In the genomic region with DNA sequence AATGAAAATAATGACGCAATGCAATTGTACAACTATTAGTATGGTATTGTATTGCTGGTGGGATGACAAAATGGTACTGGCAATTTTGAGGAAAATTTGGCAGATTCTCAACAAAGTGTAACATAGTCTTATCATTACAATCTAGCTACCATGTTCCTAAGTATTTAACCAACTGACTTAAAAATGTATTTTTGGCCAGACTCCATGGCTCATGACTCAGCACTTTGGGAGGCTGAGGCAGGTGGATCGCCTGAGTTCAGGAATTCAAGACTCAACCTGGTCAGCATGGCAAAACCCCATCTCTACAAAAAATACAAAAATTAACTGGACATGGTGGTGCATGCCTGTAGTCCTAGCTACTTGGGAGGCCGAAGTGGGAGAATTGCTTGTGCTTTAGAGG, we compare ENCODE assay signal across 24 cellular contexts.
"Had no signal": no experiment of that assay in that cellular context is flagged by ENCODE, and none has a peak within 500 bp of the region (broad histone marks: within the 10 kb centered on the region; RNA-seq: fewer than 3 reads in every experiment).

No MANE protein-coding gene starts in this region.

- H3K4me1 ChIP-seq: SJCRH30 had no signal

- H3K4me3 ChIP-seq: SJCRH30 had no signal

- H3K27me3 ChIP-seq: SJCRH30 had no signal

- H3K4me3 Mint-ChIP-seq: activated CD8-positive, alpha-beta T cell treated with anti-CD3 and anti-CD28 coated beads, Interleukin-2, amount 10 ng/mL, durations not matched to agents 7 days and 5 days; activated naive CD8-positive, alpha-beta T cell treated with anti-CD3 and anti-CD28 coated beads, Interleukin-2, amount 50 U/mL, for 24 hours; brain; dendritic cell treated with granulocyte-macrophage colony-stimulating factor and Interleukin-4, amounts not matched to agents 40 ng/mL and 50 ng/mL, for 4 days; T-helper 1 cell treated with Interleukin-12 subunit alpha and Interleukin-12 subunit beta and Interleukin-4 antibody, amounts not matched to agents 30 μg/mL and 1 μg/mL, for 36 hours had no signal

- H3K27me3 Mint-ChIP-seq: activated naive CD8-positive, alpha-beta T cell treated with anti-CD3 and anti-CD28 coated beads, Interleukin-2, amount 50 U/mL, for 24 hours; dendritic cell treated with granulocyte-macrophage colony-stimulating factor and Interleukin-4, amounts not matched to agents 40 ng/mL and 50 ng/mL, for 4 days had no signal

- H3K36me3 Mint-ChIP-seq: brain had no signal

- H3K36me3 ChIP-seq: SJCRH30 had no signal

- H3K27ac ChIP-seq: SJCRH30 had no signal

- DNase-seq: activated CD4-positive, alpha-beta T cell treated with anti-CD3 and anti-CD28 coated beads for 48 hours; activated CD4-positive, alpha-beta T cell treated with anti-CD3 and anti-CD28 coated beads, Interleukin-2, amount 50 U/mL, for 4 hours; activated CD4-positive, CD25-positive, alpha-beta regulatory T cell treated with anti-CD3 and anti-CD28 coated beads, Interleukin-2, amount 50 U/mL, for 72 hours; activated CD8-positive, alpha-beta memory T cell treated with anti-CD3 and anti-CD28 coated beads, Interleukin-2, amount 50 U/mL, for 48 hours; activated CD8-positive, alpha-beta T cell treated with anti-CD3 and anti-CD28 coated beads, Interleukin-2, amount 10 ng/mL, durations not matched to agents 7 days and 5 days; activated effector memory CD4-positive, alpha-beta T cell treated with Interleukin-2 at 50 U/mL for 16 hours; activated naive CD4-positive, alpha-beta T cell; activated naive CD8-positive, alpha-beta T cell treated with anti-CD3 and anti-CD28 coated beads, Interleukin-2, amount 50 U/mL, for 24 hours; activated T-cell treated with anti-CD3 and anti-CD28 coated beads, Interleukin-2, amount 50 U/mL, for 1 hour; amniotic stem cell; cerebellar nuclear complex; Karpas-422; NCI-H1105 treated with DMSO at 0.1 percent for 48 hours; NCI-H1436 treated with DMSO at 0.1 percent for 48 hours; NCI-H187; NCI-H2081; NCI-H510A treated with DMSO at 0.1 percent for 48 hours; Right ventricle myocardium superior; RPMI8226; SJCRH30 had no signal

- H3K9me3 ChIP-seq: SJCRH30 had no signal

- H3K4me1 Mint-ChIP-seq: activated naive CD8-positive, alpha-beta T cell treated with anti-CD3 and anti-CD28 coated beads, Interleukin-2, amount 50 U/mL, for 24 hours; brain had no signal

- H3K27ac Mint-ChIP-seq: activated CD8-positive, alpha-beta T cell treated with anti-CD3 and anti-CD28 coated beads, Interleukin-2, amount 10 ng/mL, durations not matched to agents 7 days and 5 days; activated naive CD4-positive, alpha-beta T cell treated with anti-CD3 and anti-CD28 coated beads, Interleukin-2, amount 50 U/mL, for 72 hours; activated naive CD8-positive, alpha-beta T cell treated with anti-CD3 and anti-CD28 coated beads, Interleukin-2, amount 50 U/mL, for 24 hours; brain; dendritic cell treated with granulocyte-macrophage colony-stimulating factor and Interleukin-4, amounts not matched to agents 40 ng/mL and 50 ng/mL, for 4 days; T-helper 1 cell treated with Interleukin-12 subunit alpha and Interleukin-12 subunit beta and Interleukin-4 antibody, amounts not matched to agents 30 μg/mL and 1 μg/mL, for 36 hours had no signal

- ATAC-seq: activated CD8-positive, alpha-beta T cell treated with anti-CD3 and anti-CD28 coated beads, Interleukin-2, amount 10 ng/mL, durations not matched to agents 7 days and 5 days; activated naive CD4-positive, alpha-beta T cell treated with anti-CD3 and anti-CD28 coated beads, Interleukin-2, amount 50 U/mL, for 72 hours; activated naive CD8-positive, alpha-beta T cell treated with anti-CD3 and anti-CD28 coated beads, Interleukin-2, amount 50 U/mL, for 24 hours had no signal
